8 cellular contexts compared by ENCODE assay signal in the genomic region with DNA sequence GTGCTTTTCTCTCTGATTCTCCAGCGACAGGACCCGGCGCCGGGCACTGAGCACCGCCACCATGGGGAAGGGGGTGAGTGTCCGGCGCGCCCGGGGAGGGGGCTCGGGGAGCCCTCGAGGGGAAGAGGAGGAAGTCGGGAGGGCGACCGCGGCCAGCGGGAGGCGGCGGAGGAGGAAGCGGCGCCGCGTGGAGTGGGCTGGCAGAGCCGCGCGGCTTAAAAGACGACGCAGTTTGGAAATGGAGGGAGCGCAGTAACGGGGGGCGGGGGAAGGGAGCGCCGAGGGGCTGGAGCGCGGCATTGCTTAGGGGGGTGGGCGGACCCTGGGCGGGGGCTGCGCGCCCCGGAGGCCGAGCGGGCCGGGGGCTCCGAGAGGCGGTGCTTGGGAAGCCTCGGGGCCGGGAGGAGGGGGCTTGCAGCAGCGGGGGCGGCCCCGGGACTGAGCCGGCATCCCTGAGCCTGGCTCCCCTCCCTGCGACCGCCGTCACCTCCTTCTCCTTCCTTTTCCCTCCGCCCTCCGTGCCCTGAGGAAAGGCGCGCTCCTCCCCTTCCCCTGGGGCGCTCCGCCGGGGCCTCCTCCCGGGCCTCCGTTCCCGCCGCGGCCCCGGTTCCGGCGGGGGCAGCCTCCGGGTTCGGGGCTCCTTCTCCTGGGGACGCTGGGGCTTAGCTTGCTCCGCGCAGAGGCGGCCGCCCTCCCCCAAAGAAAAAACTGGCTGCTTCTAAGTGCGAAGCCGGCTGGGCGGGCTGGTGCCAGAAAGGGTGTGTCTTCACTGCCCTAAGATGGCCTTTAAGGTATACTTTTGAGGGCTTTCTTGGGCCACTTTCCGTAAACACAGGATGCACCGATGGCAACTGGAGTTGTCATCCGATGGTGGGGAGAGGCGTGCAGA. TPM values are rescaled to one million over a fixed set of nuclear protein-coding genes. Genes with fewer than 3 reads are reported as not detected.
DNase-seq lines count a peak whose midpoint lies in the region; ATAC-seq and TF ChIP-seq lines count a peak whose summit lies in the region.

No MANE protein-coding gene starts in this region.

- peak; percentile 32 for ATAC-seq in activated CD8-positive, alpha-beta T cell treated with anti-CD3 and anti-CD28 coated beads, Interleukin-2, amount 10 ng/mL, durations not matched to agents 7 days and 5 days

- peak; percentile 58 for DNase-seq in EH (ENCODE audit: low read depth)
- no peak for DNase-seq in HFF-Myc (ENCODE audit: extremely low read depth, low read depth)
- peak; percentile 53 to 56 for DNase-seq in NCI-H446 (lab: John Stamatoyannopoulos, UW)
- peak; percentile 78 for DNase-seq in activated CD8-positive, alpha-beta T cell treated with anti-CD3 and anti-CD28 coated beads, Interleukin-2, amount 10 ng/mL, durations not matched to agents 7 days and 5 days
- DNase-seq in stimulated activated CD8-positive, alpha-beta memory T cell treated with anti-CD3 and anti-CD28 coated beads, Interleukin-4, amount 100 ng/mL, for 48 hours: peak; percentile 71
- no peak for DNase-seq in middle frontal gyrus (ENCODE audit: extremely low spot score, low spot score)

- H3K4me3 ChIP-seq in HFF-Myc (replicated peaks; ENCODE audit: low read depth, low read length) (peak overlapping the region; percentile 77), endocrine pancreas (ENCODE audit: control insufficient read depth, insufficient read depth, low read length) (peak overlapping the region; percentile 79), mesodermal cell (ENCODE audit: extremely low read depth, insufficient read depth, low read length, poor library complexity, severe bottlenecking) (peak overlapping the region; percentile 80)

- no peak for TF ChIP-seq CTCF in HFF-Myc (IDR thresholded peaks at IDR 0.05; ENCODE audit: low read depth, low read length, missing control alignments)

- H3K9me3 ChIP-seq in endocrine pancreas (ENCODE audit: control insufficient read depth, low read length) (no peaks in the 10 kb centered on the region), mesodermal cell (ENCODE audit: control insufficient read depth, low read length) (no peaks in the 10 kb centered on the region)

- H3K27ac Mint-ChIP-seq in activated CD8-positive, alpha-beta T cell treated with anti-CD3 and anti-CD28 coated beads, Interleukin-2, amount 10 ng/mL, durations not matched to agents 7 days and 5 days: peak overlapping the region; percentile 95

- H3K36me3 ChIP-seq in endocrine pancreas (ENCODE audit: control insufficient read depth, insufficient read depth, low read length) (no peaks in the 10 kb centered on the region), mesodermal cell (ENCODE audit: control insufficient read depth, insufficient read depth, low read length) (no peaks in the 10 kb centered on the region)

- H3K27ac ChIP-seq in mesodermal cell (ENCODE audit: low read depth, low read length, severe bottlenecking): peak overlapping the region; percentile 95

- peaks cover 21% of the 10 kb centered on the region for H3K36me3 Mint-ChIP-seq in activated CD8-positive, alpha-beta T cell treated with anti-CD3 and anti-CD28 coated beads, Interleukin-2, amount 10 ng/mL, durations not matched to agents 7 days and 5 days (ENCODE audit: low read depth)

- WGBS in mesodermal cell (ENCODE audit: insufficient coverage in 2 of 2), 2 experiments: 0% methylated on average over 52 to 57 of the region's 82 CpGs

- H3K27me3 Mint-ChIP-seq in activated CD8-positive, alpha-beta T cell treated with anti-CD3 and anti-CD28 coated beads, Interleukin-2, amount 10 ng/mL, durations not matched to agents 7 days and 5 days (ENCODE audit: low read depth): peaks cover 19% of the 10 kb centered on the region

- peaks cover 46% of the 10 kb centered on the region for H3K4me1 Mint-ChIP-seq in activated CD8-positive, alpha-beta T cell treated with anti-CD3 and anti-CD28 coated beads, Interleukin-2, amount 10 ng/mL, durations not matched to agents 7 days and 5 days (ENCODE audit: low read depth)

- H3K4me1 ChIP-seq in endocrine pancreas (ENCODE audit: control insufficient read depth, insufficient read depth, low read length) (peaks cover 24% of the 10 kb centered on the region), mesodermal cell (ENCODE audit: control insufficient read depth, insufficient read depth, low read length, poor library complexity, severe bottlenecking) (peaks cover 31% of the 10 kb centered on the region)

- H3K4me3 Mint-ChIP-seq in activated CD8-positive, alpha-beta T cell treated with anti-CD3 and anti-CD28 coated beads, Interleukin-2, amount 10 ng/mL, durations not matched to agents 7 days and 5 days: peak overlapping the region; percentile 92

- H3K27me3 ChIP-seq in endocrine pancreas (ENCODE audit: control insufficient read depth, insufficient read depth, low read length): no peaks in the 10 kb centered on the region

- POLR2A ChIA-PET in activated CD8-positive, alpha-beta T cell treated with anti-CD3 and anti-CD28 coated beads, Interleukin-2, amount 10 ng/mL, durations not matched to agents 7 days and 5 days (lab: Charles Lee): interaction anchor here (0.7 to 4.2 kb wide), 5 partner anchors 29 to 235 kb away, joined by 3 to 27 read pairs (median 3); no protein-coding TSS in a partner anchor

- H3K9me3 Mint-ChIP-seq in activated CD8-positive, alpha-beta T cell treated with anti-CD3 and anti-CD28 coated beads, Interleukin-2, amount 10 ng/mL, durations not matched to agents 7 days and 5 days (ENCODE audit: insufficient read depth): no peaks in the 10 kb centered on the region

- CTCF ChIA-PET in activated CD8-positive, alpha-beta T cell treated with anti-CD3 and anti-CD28 coated beads, Interleukin-2, amount 10 ng/mL, durations not matched to agents 7 days and 5 days (lab: Charles Lee): interaction anchor here (0.8 to 4.3 kb wide), 8 partner anchors 29 to 234 kb away, joined by 3 to 18 read pairs (median 4); no protein-coding TSS in a partner anchor

- peak overlapping the region; percentile 94 for H3K9ac ChIP-seq in endocrine pancreas (ENCODE audit: control insufficient read depth, insufficient read depth, low read length)

RNA-seq across cellular contexts. Expression of a gene that starts 0.7 kb away (rescaled TPM):
- 100 to 1,000 TPM; 203 to 204 TPM for total RNA-seq in activated CD8-positive, alpha-beta T cell treated with anti-CD3 and anti-CD28 coated beads, Interleukin-2, amount 10 ng/mL, durations not matched to agents 7 days and 5 days
- 271 TPM for polyA plus RNA-seq in mesodermal cell (2013, experiment 1 of 2)
- 244 TPM for polyA plus RNA-seq in mesodermal cell (2013, experiment 2 of 2)

Comparison
In these comparisons a context has a peak if more than half of its experiments do, and no peak if none do; other contexts are left out.
1. DNase-seq: peak in EH (single experiment), NCI-H446 (2 of 2), activated CD8-positive, alpha-beta T cell treated with anti-CD3 and anti-CD28 coated beads, Interleukin-2, amount 10 ng/mL, durations not matched to agents 7 days and 5 days (single experiment) and stimulated activated CD8-positive, alpha-beta memory T cell treated with anti-CD3 and anti-CD28 coated beads, Interleukin-4, amount 100 ng/mL, for 48 hours (single experiment); none in HFF-Myc (single experiment) and middle frontal gyrus (single experiment).
2. Peak in every context shown above with its lines, with median percentiles within 50 percentile points of each other: H3K4me3 ChIP-seq.